In genomic region chr2:169069341-169069740, GRCh38 we compare ENCODE assay signal across 8 cellular contexts. TPM values are rescaled to one million over a fixed set of nuclear protein-coding genes. Genes with fewer than 3 reads are reported as not detected.
DNase-seq lines count a peak whose midpoint lies in the region; FAIRE-seq and TF ChIP-seq lines count a peak whose summit lies in the region.
"Had no signal": no experiment of that assay in that cellular context is flagged by ENCODE, and none has a peak within 500 bp of the region (broad histone marks: within the 10 kb centered on the region; RNA-seq: fewer than 3 reads in every experiment).

DHRS9 (plus strand) TSS chr2:169069563; CDS start chr2:169081582, 12,019 bp downstream.

- intact Hi-C loops in colonic mucosa (cut with DNase I), result no loop called here

- FAIRE-seq in H54 (lab: Jason Lieb, UNC), result peak; percentile 96
- no peak for FAIRE-seq in D721Med (lab: Jason Lieb, UNC)

- H3K27me3 ChIP-seq in colonic mucosa, result no peaks in the 10 kb centered on the region

- TF ChIP-seq CTCF in NB4 (IDR thresholded peaks at IDR 0.05; ENCODE audit: low read depth, low read length) (no peak), colonic mucosa (IDR thresholded peaks at IDR 0.05) (no peak), D721Med (IDR thresholded peaks at IDR 0.05; ENCODE audit: insufficient read depth, missing control alignments) (no peak), GM10266 (IDR thresholded peaks at IDR 0.05; ENCODE audit: control insufficient read depth, insufficient read depth, low read depth, missing control alignments) (no peak)

- H3K9ac ChIP-seq in colonic mucosa (ENCODE audit: low read depth in 2 of 2, low read length in 2 of 2), result no peak within 1 kb of the TSS

- peak within 1 kb of the TSS; percentile 78 for H3K27ac ChIP-seq in colonic mucosa

- H3K4me1 ChIP-seq in colonic mucosa, result no peaks in the 10 kb centered on the region

- H3K9me3 ChIP-seq in colonic mucosa, result no peaks in the 10 kb centered on the region

- H3K4me3 ChIP-seq in NB4 (ENCODE audit: low read depth, low read length), result peak within 1 kb of the TSS; percentile 85
- peak within 1 kb of the TSS; percentile 26 for H3K4me3 ChIP-seq in colonic mucosa
- H3K4me3 ChIP-seq in skeletal muscle cell (ENCODE audit: low read depth, low read length), result no peak within 1 kb of the TSS

- DNase-seq in H54 (ENCODE audit: insufficient read length, low spot score) (peak; percentile 44), NB4 (ENCODE audit: low read depth) (peak; percentile 99), colonic mucosa (peak; percentile 54), skeletal muscle cell (ENCODE audit: low read depth) (peak; percentile 60), D721Med (ENCODE audit: insufficient read length, low spot score) (no peak), GM10266 (ENCODE audit: extremely low spot score) (no peak), NCI-H524 treated with DMSO at 0.1 percent for 48 hours (lab: John Stamatoyannopoulos, UW) (no peak)
- DNase-seq: NCI-H1930 had no signal

- no peaks in the 10 kb centered on the region for H3K36me3 ChIP-seq in colonic mucosa

- TF ChIP-seq POLR2A in H54 (IDR thresholded peaks at IDR 0.05; ENCODE audit: low read depth, low read length) (no peak), NB4 (IDR thresholded peaks at IDR 0.05; ENCODE audit: extremely low read depth, insufficient read length) (no peak)

RNA-seq across cellular contexts. Expression of gene DHRS9, which starts in this region (rescaled TPM):
- 100 to 1,000 TPM; 102 to 144 TPM for total RNA-seq in colonic mucosa

Comparison
In these comparisons a context has a peak if more than half of its experiments do, and no peak if none do; other contexts are left out.
1. DNase-seq: peak in H54 (single experiment), NB4 (single experiment), colonic mucosa (single experiment) and skeletal muscle cell (single experiment); none in D721Med (single experiment), GM10266 (single experiment) and NCI-H524 treated with DMSO at 0.1 percent for 48 hours (single experiment).